In the genomic region with DNA sequence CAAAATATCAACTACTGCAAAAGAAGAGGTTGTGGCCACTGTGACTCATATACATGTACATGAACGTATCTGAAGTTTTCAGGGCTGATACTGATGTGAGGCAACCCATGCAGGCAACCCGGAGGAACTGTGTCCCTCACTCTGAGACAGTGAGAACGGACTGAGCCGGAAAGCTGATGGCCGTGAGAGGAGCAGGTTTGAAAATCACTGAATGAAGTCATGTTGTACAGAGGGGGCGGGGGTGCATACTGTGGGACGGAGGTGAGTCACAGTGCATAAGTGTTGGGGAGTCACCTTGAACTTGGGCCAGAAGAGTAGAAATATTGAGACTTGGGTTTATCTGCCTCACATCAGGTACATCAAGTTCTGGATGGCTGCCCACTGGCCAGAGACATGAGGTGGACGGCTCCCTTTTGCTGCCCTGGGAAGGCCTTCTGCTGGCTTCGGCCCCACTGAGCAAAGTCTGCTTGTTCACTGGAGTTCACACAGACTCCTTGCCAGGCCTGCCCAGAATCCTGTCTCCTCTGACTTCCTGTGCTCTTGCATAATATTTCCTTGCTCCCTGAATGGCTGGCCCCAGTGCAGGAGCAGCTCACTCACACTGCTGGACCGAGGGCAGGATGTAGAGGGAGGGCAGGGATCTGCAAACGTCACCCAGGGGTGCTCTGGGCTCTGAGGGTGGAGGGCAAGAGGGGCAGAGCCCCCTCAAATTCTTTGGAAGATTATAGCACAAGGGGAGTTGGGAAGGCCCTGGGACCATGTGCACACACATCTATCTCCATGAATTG, we compare ENCODE assay signal across 1 cellular context.
A peak's percentile ranks its signal among the peaks of the same experiment; 100 is the strongest.
TF ChIP-seq lines count a peak whose summit lies in the region.

No MANE protein-coding gene starts in this region.

TF ChIP-seq in A549, 52 proteins besides CTCF, POLR2A, EP300 and RAD21 (continued from another document):
- TF ChIP-seq REST (IDR thresholded peaks at IDR 0.05) (no peak), MYC (IDR thresholded peaks at IDR 0.05; ENCODE audit: borderline replicate concordance, low read length) (0 out of 2 replicates have a peak, but pooled peaks have one; percentile 26), HMGXB4 (CRISPR knock-in tag; IDR thresholded peaks at IDR 0.05; ENCODE audit: borderline replicate concordance) (no peak), HDAC2 (IDR thresholded peaks at IDR 0.05) (no peak), CHD2 (IDR thresholded peaks at IDR 0.05; ENCODE audit: low read length, partially characterized antibody) (no peak), CEBPB (IDR thresholded peaks at IDR 0.05) (peak; percentile 93 to 99), SMC3 (IDR thresholded peaks at IDR 0.05) (peak; percentile 64; the same call in 2 of the 3 replicates), HOXA7 (CRISPR knock-in tag; IDR thresholded peaks at IDR 0.05) (0 out of 2 replicates have a peak, but pooled peaks have one; percentile 56), GATA3 (IDR thresholded peaks at IDR 0.05; ENCODE audit: borderline replicate concordance) (peak; percentile 97), HOXB5 (CRISPR knock-in tag; IDR thresholded peaks at IDR 0.05) (peak; percentile 15; the same call in 1 of the 2 replicates), JUNB (IDR thresholded peaks at IDR 0.05) (peak; percentile 97), FOSL2 (IDR thresholded peaks at IDR 0.05) (peak; percentile 92), FOSL2 (CRISPR knock-in tag; IDR thresholded peaks at IDR 0.05) (peak; percentile 97), RARB (CRISPR knock-in tag; IDR thresholded peaks at IDR 0.05) (0 out of 2 replicates have a peak, but pooled peaks have one; percentile 64), NR3C1 (IDR thresholded peaks at IDR 0.05) (no peak; the same call in 2 of the 3 replicates), MAX (IDR thresholded peaks at IDR 0.05) (peak; percentile 90), MAZ (IDR thresholded peaks at IDR 0.05; ENCODE audit: borderline replicate concordance, low read depth, low read length) (no peak), ZFP36 (IDR thresholded peaks at IDR 0.05; ENCODE audit: borderline replicate concordance, partially characterized antibody) (peak; percentile 12), ZSCAN20 (CRISPR knock-in tag; IDR thresholded peaks at IDR 0.05) (no peak), HOXB13 (CRISPR knock-in tag; IDR thresholded peaks at IDR 0.05; ENCODE audit: low read depth) (peak; percentile 12; the same call in 1 of the 2 replicates), NPAS2 (CRISPR knock-in tag; IDR thresholded peaks at IDR 0.05; ENCODE audit: borderline replicate concordance) (no peak), KDM1A (IDR thresholded peaks at IDR 0.05; ENCODE audit: low read depth) (no peak), KDM5A (IDR thresholded peaks at IDR 0.05) (no peak), MAFK (IDR thresholded peaks at IDR 0.05; ENCODE audit: partially characterized antibody) (peak; percentile 29)
- TF ChIP-seq, protein P1, sequence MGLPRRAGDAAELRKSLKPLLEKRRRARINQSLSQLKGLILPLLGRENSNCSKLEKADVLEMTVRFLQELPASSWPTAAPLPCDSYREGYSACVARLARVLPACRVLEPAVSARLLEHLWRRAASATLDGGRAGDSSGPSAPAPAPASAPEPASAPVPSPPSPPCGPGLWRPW (IDR thresholded peaks at IDR 0.05) = peak; percentile 36; the same call in 1 of the 2 replicates
- TF ChIP-seq, protein P2, sequence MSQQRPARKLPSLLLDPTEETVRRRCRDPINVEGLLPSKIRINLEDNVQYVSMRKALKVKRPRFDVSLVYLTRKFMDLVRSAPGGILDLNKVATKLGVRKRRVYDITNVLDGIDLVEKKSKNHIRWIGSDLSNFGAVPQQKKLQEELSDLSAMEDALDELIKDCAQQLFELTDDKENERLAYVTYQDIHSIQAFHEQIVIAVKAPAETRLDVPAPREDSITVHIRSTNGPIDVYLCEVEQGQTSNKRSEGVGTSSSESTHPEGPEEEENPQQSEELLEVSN (IDR thresholded peaks at IDR 0.05; ENCODE audit: borderline replicate concordance, low read depth) = peak; percentile 78
- TF ChIP-seq, protein P3, sequence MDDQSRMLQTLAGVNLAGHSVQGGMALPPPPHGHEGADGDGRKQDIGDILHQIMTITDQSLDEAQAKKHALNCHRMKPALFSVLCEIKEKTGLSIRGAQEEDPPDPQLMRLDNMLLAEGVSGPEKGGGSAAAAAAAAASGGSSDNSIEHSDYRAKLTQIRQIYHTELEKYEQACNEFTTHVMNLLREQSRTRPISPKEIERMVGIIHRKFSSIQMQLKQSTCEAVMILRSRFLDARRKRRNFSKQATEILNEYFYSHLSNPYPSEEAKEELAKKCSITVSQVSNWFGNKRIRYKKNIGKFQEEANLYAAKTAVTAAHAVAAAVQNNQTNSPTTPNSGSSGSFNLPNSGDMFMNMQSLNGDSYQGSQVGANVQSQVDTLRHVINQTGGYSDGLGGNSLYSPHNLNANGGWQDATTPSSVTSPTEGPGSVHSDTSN (IDR thresholded peaks at IDR 0.05) = 0 out of 2 replicates have a peak, but pooled peaks have one; percentile 35
